27 cellular contexts compared by ENCODE assay signal in the genomic region with DNA sequence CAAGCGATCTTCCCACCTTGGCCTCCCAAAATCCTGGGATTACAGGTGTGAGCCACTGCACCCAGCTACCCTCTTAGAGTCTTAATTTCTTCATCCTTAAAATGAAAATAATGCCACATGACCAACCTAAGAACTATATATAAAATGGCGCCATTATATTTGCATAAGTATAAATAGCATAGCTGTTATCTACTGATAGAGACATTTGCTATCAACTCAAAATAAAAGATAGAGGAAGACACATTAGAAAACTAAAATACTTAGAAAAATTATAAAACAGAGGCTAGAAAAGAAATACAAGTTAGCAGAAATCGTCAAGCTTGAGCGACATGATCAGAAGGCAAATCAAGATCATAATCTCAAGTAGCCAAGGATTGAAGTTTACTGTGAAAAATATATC.
"Had no signal": no experiment of that assay in that cellular context is flagged by ENCODE, and none has a peak within 500 bp of the region (broad histone marks: within the 10 kb centered on the region; RNA-seq: fewer than 3 reads in every experiment).

No MANE protein-coding gene starts in this region.

- H3K4me2 ChIP-seq: PC-9 had no signal

- H3K36me3 ChIP-seq: brain microvascular endothelial cell, MG63 had no signal

- H3K27me3 Mint-ChIP-seq: activated CD4-positive, alpha-beta T cell treated with anti-CD3 and anti-CD28 coated beads, Interleukin-2, amount 10 ng/mL, durations not matched to agents 24 days and 14 days; activated naive CD8-positive, alpha-beta T cell treated with anti-CD3 and anti-CD28 coated beads for 36 hours had no signal

- H3K4me3 Mint-ChIP-seq: activated CD4-positive, alpha-beta T cell treated with anti-CD3 and anti-CD28 coated beads, Interleukin-2, amount 10 ng/mL, durations not matched to agents 24 days and 14 days; activated naive CD4-positive, alpha-beta T cell treated with anti-CD3 and anti-CD28 coated beads, Interleukin-2, amount 10 ng/mL, durations not matched to agents 7 days and 5 days; activated naive CD8-positive, alpha-beta T cell treated with anti-CD3 and anti-CD28 coated beads for 36 hours; activated T-cell treated with anti-CD3 and anti-CD28 coated beads, Interleukin-2, amount 50 U/mL, for 4 hours; activated T-helper 1 cell treated with anti-CD3 and anti-CD28 coated beads, Interleukin-12 subunit alpha, Interleukin-12 subunit beta, Interleukin-2, Interleukin-4 antibody, amounts not matched to agents 30 ng/mL and 10 ng/mL and 1 ng/mL, durations not matched to agents 14 hours and 24 hours and 36 hours had no signal

- DNase-seq: activated CD4-positive, alpha-beta T cell treated with anti-CD3 and anti-CD28 coated beads, Interleukin-2, amount 10 ng/mL, durations not matched to agents 24 days and 14 days; activated CD4-positive, alpha-beta T cell treated with anti-CD3 and anti-CD28 coated beads, Interleukin-2, amount 50 U/mL, for 48 hours; activated CD8-positive, alpha-beta memory T cell treated with anti-CD3 and anti-CD28 coated beads, Interleukin-2, amount 50 U/mL, for 4 hours; activated gamma-delta T cell treated with Interleukin-2 at 50 U/mL for 16 hours; activated naive CD4-positive, alpha-beta T cell treated with anti-CD3 and anti-CD28 coated beads, Interleukin-2, amount 10 ng/mL, durations not matched to agents 7 days and 5 days; activated naive CD8-positive, alpha-beta T cell treated with anti-CD3 and anti-CD28 coated beads for 36 hours; activated T-cell treated with anti-CD3 and anti-CD28 coated beads for 4 hours; activated T-cell treated with anti-CD3 and anti-CD28 coated beads, Interleukin-2, amount 50 U/mL, for 4 hours; amniotic stem cell; aorta; brain microvascular endothelial cell; central memory CD4-positive, alpha-beta T cell; MG63; NCI-H1092; NCI-H187 treated with DMSO at 0.1 percent for 48 hours; NCI-H2081; NCI-H226; NCI-H446 treated with DMSO at 0.1 percent for 48 hours; NCI-H524; NCI-H69; PC-9; SIG-M5; T1000; WERI-Rb-1 had no signal

- ATAC-seq: activated T-cell treated with anti-CD3 and anti-CD28 coated beads, Interleukin-2, amount 50 U/mL, for 4 hours; Right ventricle myocardium inferior had no signal

- H3K27ac ChIP-seq: brain microvascular endothelial cell, PC-9, RWPE1, WERI-Rb-1 had no signal

- H3K4me3 ChIP-seq: MG63, PC-9 had no signal

- H3K27ac Mint-ChIP-seq: activated CD4-positive, alpha-beta T cell treated with anti-CD3 and anti-CD28 coated beads, Interleukin-2, amount 10 ng/mL, durations not matched to agents 24 days and 14 days; activated naive CD4-positive, alpha-beta T cell treated with anti-CD3 and anti-CD28 coated beads, Interleukin-2, amount 10 ng/mL, durations not matched to agents 7 days and 5 days; activated naive CD8-positive, alpha-beta T cell treated with anti-CD3 and anti-CD28 coated beads for 36 hours; activated T-helper 1 cell treated with anti-CD3 and anti-CD28 coated beads, Interleukin-12 subunit alpha, Interleukin-12 subunit beta, Interleukin-2, Interleukin-4 antibody, amounts not matched to agents 30 ng/mL and 10 ng/mL and 1 ng/mL, durations not matched to agents 14 hours and 24 hours and 36 hours had no signal

- H3K9me3 ChIP-seq: MG63 had no signal

- H2AFZ ChIP-seq: PC-9 had no signal

- H3K27me3 ChIP-seq: brain microvascular endothelial cell, MG63 had no signal

- H3K9me3 Mint-ChIP-seq: activated CD4-positive, alpha-beta T cell treated with anti-CD3 and anti-CD28 coated beads, Interleukin-2, amount 10 ng/mL, durations not matched to agents 24 days and 14 days; activated naive CD4-positive, alpha-beta T cell treated with anti-CD3 and anti-CD28 coated beads, Interleukin-2, amount 10 ng/mL, durations not matched to agents 7 days and 5 days; activated naive CD8-positive, alpha-beta T cell treated with anti-CD3 and anti-CD28 coated beads for 36 hours; activated T-cell treated with anti-CD3 and anti-CD28 coated beads, Interleukin-2, amount 50 U/mL, for 4 hours; activated T-helper 1 cell treated with anti-CD3 and anti-CD28 coated beads, Interleukin-12 subunit alpha, Interleukin-12 subunit beta, Interleukin-2, Interleukin-4 antibody, amounts not matched to agents 30 ng/mL and 10 ng/mL and 1 ng/mL, durations not matched to agents 14 hours and 24 hours and 36 hours had no signal
